Comparison of ENCODE assay signal across 7 cellular contexts in the genomic region with DNA sequence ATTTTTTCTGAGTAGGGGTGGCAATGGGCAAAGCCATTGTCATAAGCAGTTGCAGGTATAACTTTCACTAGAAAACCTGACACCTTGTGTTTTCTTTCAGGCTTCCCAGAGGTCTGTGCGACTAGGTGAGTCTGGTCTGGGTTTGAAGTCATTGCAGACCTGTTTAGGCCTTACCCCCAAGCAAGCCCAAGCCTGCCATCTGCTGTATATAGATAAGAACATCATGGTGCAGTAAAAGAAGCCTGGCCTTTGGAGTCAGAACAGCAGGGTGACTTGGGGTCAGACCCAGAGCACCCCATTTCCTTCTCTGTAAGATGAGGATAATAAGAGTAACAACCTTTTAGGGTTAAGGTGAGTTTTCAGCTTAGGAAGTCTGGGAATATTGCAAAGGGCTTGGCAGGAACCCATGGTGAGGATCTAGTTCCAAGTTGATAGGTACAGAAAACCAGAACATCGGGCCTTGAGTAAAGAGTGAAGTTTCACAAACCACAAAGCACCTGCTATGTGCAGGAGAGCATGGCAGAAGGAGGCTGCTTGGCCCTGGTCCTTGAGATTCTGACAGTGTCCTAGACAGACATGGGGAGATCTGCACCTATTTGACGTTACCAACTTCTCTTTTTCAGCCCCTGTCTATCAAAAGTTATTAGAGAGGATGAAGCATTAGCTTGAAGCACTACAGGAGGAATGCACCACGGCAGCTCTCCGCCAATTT. TPM values are rescaled to one million over a fixed set of nuclear protein-coding genes. Genes with fewer than 3 reads are reported as not detected.
A peak's percentile ranks its signal among the peaks of the same experiment; 100 is the strongest.
DNase-seq lines count a peak whose midpoint lies in the region; ATAC-seq, FAIRE-seq and TF ChIP-seq lines count a peak whose summit lies in the region.

No MANE protein-coding gene starts in this region.

- 72 to 83% (median 80%) methylated on average over 5 of the region's 5 CpGs for WGBS in spleen, 5 donors

- H3K4me3 ChIP-seq in spleen: no peak overlapping the region

- no peaks in the 10 kb centered on the region for H3K27me3 ChIP-seq in spleen (replicated peaks in 1 of 7)

- FAIRE-seq in RCC 7860 (lab: Jason Lieb, UNC): no peak

- peaks cover 0 to 8% (median 2%) of the 10 kb centered on the region in 6 donors for H3K4me1 ChIP-seq in spleen

- H3K9me3 ChIP-seq in spleen: no peaks in the 10 kb centered on the region

- DNase-seq in DMS53 treated with DMSO at 0.1 percent for 48 hours (lab: John Stamatoyannopoulos, UW; ENCODE audit: unreplicated experiment) (peak; percentile 35), RCC 7860 (ENCODE audit: low spot score) (peak; percentile 46), fibroblast of gingiva (ENCODE audit: low read depth) (peak; percentile 50), spleen (no peak)
- DNase-seq in activated T-cell treated with anti-CD3 and anti-CD28 coated beads, Interleukin-2, amount 50 U/mL, for 1 hour: no peak

- H3K27ac ChIP-seq in spleen: no peak overlapping the region

- TF ChIP-seq CTCF in spleen (IDR thresholded peaks at IDR 0.05 in 8 of 11, conservative IDR thresholded peaks at IDR 0.05 in 3 of 11): peak in 6 of 11 experiments; percentile 27 to 50 (median 41)

- intact Hi-C loops in spleen (cut with DNase I; ENCODE audit: low total_unique reads): no loop called here

- peaks cover 0 to 56% (median 7%) of the 10 kb centered on the region in 6 donors for H3K36me3 ChIP-seq in spleen

- TF ChIP-seq POLR2A in spleen (IDR thresholded peaks at IDR 0.05): no peak

- peak; percentile 83 for ATAC-seq in GM18907 (IDR thresholded peaks at IDR 0.05; ENCODE audit: unreplicated experiment)
- peak; percentile 85 for ATAC-seq in HG03342 (IDR thresholded peaks at IDR 0.05; ENCODE audit: unreplicated experiment)

RNA-seq across cellular contexts. Expression of a gene that starts 33.9 kb away (rescaled TPM):
- 100 to 1,000 TPM; 126 to 214 (median 157) TPM for total RNA-seq in spleen
- 10 to 100 TPM; 31.0 to 59.5 (median 56.9) TPM for polyA plus RNA-seq in spleen

Comparison
In these comparisons a context has a peak if more than half of its experiments do, and no peak if none do; other contexts are left out.
1. DNase-seq: peak in DMS53 treated with DMSO at 0.1 percent for 48 hours (single experiment), RCC 7860 (single experiment) and fibroblast of gingiva (single experiment); none in spleen (single experiment) and activated T-cell treated with anti-CD3 and anti-CD28 coated beads, Interleukin-2, amount 50 U/mL, for 1 hour (single experiment).